In genomic region chr5:86679529-86679928, GRCh38 we compare ENCODE assay signal across 8 cellular contexts.
A peak's percentile ranks its signal among the peaks of the same experiment; 100 is the strongest.
DNase-seq lines count a peak whose midpoint lies in the region; ATAC-seq, FAIRE-seq and TF ChIP-seq lines count a peak whose summit lies in the region.

No MANE protein-coding gene starts in this region.

- H3K9me3 ChIP-seq in iPS DF 6.9 (ENCODE audit: control insufficient read depth, insufficient read depth, low read length) = no peaks in the 10 kb centered on the region

- peak; percentile 61 for FAIRE-seq in GM18507 (lab: Jason Lieb, UNC)

- TF ChIP-seq CTCF in astrocyte of the spinal cord (IDR thresholded peaks at IDR 0.05; ENCODE audit: low read depth, low read length) = peak; percentile 51

- no peaks in the 10 kb centered on the region for H3K4me1 ChIP-seq in iPS DF 6.9 (ENCODE audit: control insufficient read depth, insufficient read depth, low read length)

- in situ Hi-C loops in astrocyte of the spinal cord (cut with HindIII; ENCODE audit: low sequenced_read_pairs) = no loop called here

- H3K4me3 ChIP-seq in astrocyte of the spinal cord (ENCODE audit: low read depth, low read length) (no peak overlapping the region), iPS DF 6.9 (ENCODE audit: low read length) (no peak overlapping the region)

- no peaks in the 10 kb centered on the region for H3K36me3 ChIP-seq in iPS DF 6.9 (ENCODE audit: control insufficient read depth, insufficient read depth, low read length)

- DNase-seq in AG08395 (ENCODE audit: low spot score) (peak; percentile 45), GM18507 (ENCODE audit: extremely low spot score, insufficient read length, low read depth) (no peak), NCI-H510A (lab: John Stamatoyannopoulos, UW) (peak; percentile 6), astrocyte of the spinal cord (ENCODE audit: low read depth, low spot score) (peak; percentile 95), iPS DF 6.9 (ENCODE audit: low read depth, low spot score) (peak; percentile 13), stromal cell of bone marrow (ENCODE audit: low read depth) (peak; percentile 91)
- DNase-seq in activated effector memory CD4-positive, alpha-beta T cell treated with Interleukin-2 at 50 U/mL for 16 hours = no peak

- ATAC-seq in HG03175 (IDR thresholded peaks at IDR 0.05; ENCODE audit: unreplicated experiment) = peak; percentile 74

- no CpG with 5 or more reads among the region's 1 CpG for WGBS in iPS DF 6.9 (ENCODE audit: insufficient coverage, insufficient read length)

- no peaks in the 10 kb centered on the region for H3K27me3 ChIP-seq in iPS DF 6.9 (ENCODE audit: control insufficient read depth, insufficient read depth, low read length)

- no peak overlapping the region for H3K27ac ChIP-seq in iPS DF 6.9 (ENCODE audit: low read length)

Comparison
In these comparisons a context has a peak if more than half of its experiments do, and no peak if none do; other contexts are left out.
1. DNase-seq: peak in AG08395 (single experiment), NCI-H510A (single experiment), astrocyte of the spinal cord (single experiment), iPS DF 6.9 (single experiment) and stromal cell of bone marrow (single experiment); none in GM18507 (single experiment) and activated effector memory CD4-positive, alpha-beta T cell treated with Interleukin-2 at 50 U/mL for 16 hours (single experiment).